ENCODE assay signal across 10 cellular contexts in genomic region chr11:128515086-128515485, GRCh38.
DNase-seq lines count a peak whose midpoint lies in the region; ATAC-seq, FAIRE-seq and TF ChIP-seq lines count a peak whose summit lies in the region.
"Had no signal": no experiment of that assay in that cellular context is flagged by ENCODE, and none has a peak within 500 bp of the region (broad histone marks: within the 10 kb centered on the region; RNA-seq: fewer than 3 reads in every experiment).

No MANE protein-coding gene starts in this region.

- no peak for FAIRE-seq in D721Med (lab: Jason Lieb, UNC)

- BruUV-seq in PC-3 (replicated peaks; lab: Mats Ljungman, UMichigan), result no TSS peak

- no peaks in the 10 kb centered on the region for H3K27me3 Mint-ChIP-seq in activated CD4-positive, alpha-beta T cell treated with anti-CD3 and anti-CD28 coated beads for 36 hours

- H2AFZ ChIP-seq in PC-3 (ENCODE audit: low read length), result no peak overlapping the region

- peaks cover 100% of the 10 kb centered on the region for H3K79me2 ChIP-seq in PC-3 (ENCODE audit: low read length)

- H3K9me3 ChIP-seq in PC-3 (ENCODE audit: low read length) (no peaks in the 10 kb centered on the region), colonic mucosa (no peaks in the 10 kb centered on the region), spleen (no peaks in the 10 kb centered on the region)

- H3K27ac ChIP-seq in PC-3 (ENCODE audit: low read length), result no peak overlapping the region
- peak overlapping the region; percentile 4 for H3K27ac ChIP-seq in colonic mucosa
- peak overlapping the region; percentile 54 to 99 (median 98) for H3K27ac ChIP-seq in spleen

- intact Hi-C loops in activated CD4-positive, alpha-beta T cell treated with anti-CD3 and anti-CD28 coated beads for 36 hours (cut with DNase I, micrococcal nuclease), result loop anchor here in 1 of 2 experiments (5.0 kb wide), 2 partner anchors 93 to 288 kb away; no protein-coding TSS in a partner anchor
- intact Hi-C loops in PC-3 (cut with micrococcal nuclease) (loop anchor here (5.0 kb wide), 2 partner anchors 33 to 68 kb away; no protein-coding TSS in a partner anchor), colonic mucosa (cut with DNase I) (no loop called here), spleen (cut with DNase I; ENCODE audit: low total_unique reads) (loop anchor here (10.0 kb wide), 1 partner anchor 110 kb away; no protein-coding TSS in a partner anchor)

- no peak for TF ChIP-seq POLR2A in spleen (IDR thresholded peaks at IDR 0.05)

- TF ChIP-seq CTCF in PC-3 (conservative IDR thresholded peaks at IDR 0.05; ENCODE audit: low read depth, low read length) (no peak), colonic mucosa (IDR thresholded peaks at IDR 0.05) (no peak), spleen (IDR thresholded peaks at IDR 0.05 in 8 of 11, conservative IDR thresholded peaks at IDR 0.05 in 3 of 11) (no peak), GM13976 (IDR thresholded peaks at IDR 0.05; ENCODE audit: borderline replicate concordance, control extremely low read depth, extremely low read depth, insufficient read depth, missing control alignments) (no peak), D721Med (IDR thresholded peaks at IDR 0.05; ENCODE audit: insufficient read depth, missing control alignments) (no peak)

- WGBS in spleen, 5 donors, result 41 to 52% (median 43%) methylated on average over 6 of the region's 6 CpGs

- peaks cover 18% of the 10 kb centered on the region for H3K36me3 ChIP-seq in PC-3 (ENCODE audit: low read depth, low read length)
- H3K36me3 ChIP-seq in colonic mucosa, result no peaks in the 10 kb centered on the region
- peaks cover 0 to 93% (median 16%) of the 10 kb centered on the region in 6 donors for H3K36me3 ChIP-seq in spleen

- peaks cover 69% of the 10 kb centered on the region for H3K4me1 Mint-ChIP-seq in activated CD4-positive, alpha-beta T cell treated with anti-CD3 and anti-CD28 coated beads for 36 hours

- H3K9ac ChIP-seq in PC-3 (ENCODE audit: low read length), result no peak overlapping the region
- no peak overlapping the region for H3K9ac ChIP-seq in colonic mucosa (ENCODE audit: low read depth in 2 of 2, low read length in 2 of 2)

- H3K36me3 Mint-ChIP-seq in activated CD4-positive, alpha-beta T cell treated with anti-CD3 and anti-CD28 coated beads for 36 hours (ENCODE audit: low read depth), result peaks cover 95% of the 10 kb centered on the region

- H4K20me1 ChIP-seq in PC-3 (ENCODE audit: low read length), result peaks cover 60% of the 10 kb centered on the region

- POLR2A ChIA-PET in activated CD4-positive, alpha-beta T cell treated with anti-CD3 and anti-CD28 coated beads for 36 hours (lab: Charles Lee), result interaction anchor here (1.0 kb wide), 1 partner anchor 43 kb away, joined by 4 read pairs; no protein-coding TSS in a partner anchor
- POLR2A ChIA-PET in PC-3 (lab: Charles Lee; ENCODE audit: unreplicated experiment), result no interaction called here

- CTCF ChIA-PET in activated CD4-positive, alpha-beta T cell treated with anti-CD3 and anti-CD28 coated beads for 36 hours (lab: Charles Lee), result interaction anchor here (0.5 to 1.2 kb wide), 5 partner anchors 9 to 358 kb away, joined by 3 to 4 read pairs (median 4); no protein-coding TSS in a partner anchor
- CTCF ChIA-PET in PC-3 (lab: Charles Lee), result no interaction called here

- in situ Hi-C loops in GM13976 (cut with MboI; ENCODE audit: low sequenced_read_pairs, unreplicated experiment), result no loop called here

- no peaks in the 10 kb centered on the region for H3K9me2 ChIP-seq in PC-3 (replicated peaks; ENCODE audit: low read length)

- no peak overlapping the region for H3K4me3 ChIP-seq in PC-3 (ENCODE audit: low read length)
- H3K4me3 ChIP-seq in colonic mucosa, result no peak overlapping the region
- peak overlapping the region in 7 of 8 donors; percentile 14 to 86 (median 70) for H3K4me3 ChIP-seq in spleen

- no peaks in the 10 kb centered on the region for H3K27me3 ChIP-seq in PC-3 (ENCODE audit: low read length)
- H3K27me3 ChIP-seq in colonic mucosa, result no peaks in the 10 kb centered on the region
- no peaks in the 10 kb centered on the region for H3K27me3 ChIP-seq in spleen (replicated peaks in 1 of 7)

- H3K4me3 Mint-ChIP-seq in activated CD4-positive, alpha-beta T cell treated with anti-CD3 and anti-CD28 coated beads for 36 hours, result peak overlapping the region; percentile 96

- no peak for ATAC-seq in activated CD4-positive, alpha-beta T cell treated with anti-CD3 and anti-CD28 coated beads for 36 hours
- ATAC-seq in PC-3, result no peak

- H3K27ac Mint-ChIP-seq in activated CD4-positive, alpha-beta T cell treated with anti-CD3 and anti-CD28 coated beads for 36 hours, result peak overlapping the region; percentile 98

- no peaks in the 10 kb centered on the region for H3K9me3 Mint-ChIP-seq in activated CD4-positive, alpha-beta T cell treated with anti-CD3 and anti-CD28 coated beads for 36 hours (ENCODE audit: low read depth)

- peaks cover 70% of the 10 kb centered on the region for H3K4me1 ChIP-seq in PC-3 (ENCODE audit: insufficient read depth, low read length)
- peaks cover 8% of the 10 kb centered on the region for H3K4me1 ChIP-seq in colonic mucosa
- peaks cover 69 to 100% (median 85%) of the 10 kb centered on the region in 6 donors for H3K4me1 ChIP-seq in spleen

- DNase-seq in activated CD4-positive, alpha-beta T cell treated with anti-CD3 and anti-CD28 coated beads for 36 hours, result no peak
- DNase-seq in activated CD4-positive, alpha-beta T cell treated with anti-CD3 and anti-CD28 coated beads for 48 hours, result no peak
- DNase-seq in PC-3 (no peak), colonic mucosa (no peak), spleen (no peak), GM13976 (ENCODE audit: low spot score) (no peak), 8988T (no peak), D721Med (ENCODE audit: insufficient read length, low spot score) (no peak)
- DNase-seq: activated CD4-positive, alpha-beta T cell treated with anti-CD3 and anti-CD28 coated beads, Interleukin-2, amount 50 U/mL, for 1 hour; DMS79 had no signal

- peak overlapping the region; percentile 84; the same call in 1 of the 2 replicates for H3K4me2 ChIP-seq in PC-3 (ENCODE audit: low read length)

- no peaks in the 10 kb centered on the region for H3F3A ChIP-seq in PC-3 (ENCODE audit: low read length, unreplicated experiment)

Comparison
In these comparisons a context has a peak if more than half of its experiments do, and no peak if none do; other contexts are left out.
1. H3K4me3 ChIP-seq: peak in spleen (7 of 8); none in PC-3 (single experiment) and colonic mucosa (single experiment).